Comparison of ENCODE assay signal across 30 cellular contexts in the genomic region with DNA sequence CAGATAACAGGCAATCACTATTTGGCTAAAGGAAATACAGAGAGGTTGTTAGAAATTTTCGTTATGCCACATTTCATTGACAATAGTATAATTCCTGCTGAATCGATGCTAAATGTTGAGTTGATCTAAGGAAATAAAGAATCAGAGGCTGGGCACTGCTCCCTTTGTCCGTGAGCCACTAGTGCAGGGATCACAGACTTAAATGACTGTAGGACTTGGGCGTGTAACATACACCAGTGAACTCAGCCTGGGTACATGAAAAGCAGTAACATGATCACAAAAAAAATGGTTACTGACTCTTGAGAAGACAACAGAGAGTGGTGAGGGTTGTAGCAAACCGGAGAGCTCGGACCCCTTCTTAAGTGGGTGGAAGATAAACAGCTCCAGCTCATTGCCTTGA.
"Had no signal": no experiment of that assay in that cellular context is flagged by ENCODE, and none has a peak within 500 bp of the region (broad histone marks: within the 10 kb centered on the region; RNA-seq: fewer than 3 reads in every experiment).

No MANE protein-coding gene starts in this region.

- H3K9me3 ChIP-seq: left lung, lower lobe of right lung, pancreas, prostate gland, stomach, testis, thyroid gland, transverse colon, upper lobe of right lung had no signal

- H3K36me3 Mint-ChIP-seq: naive B cell; natural killer cell; stimulated activated naive B cell treated with anti-CD40 and anti-IgM and Interleukin-4, amounts not matched to agents 10 μg/mL and 1 μg/mL and 100 μg/mL, for 72 hours had no signal

- H3K4me1 Mint-ChIP-seq: naive B cell; natural killer cell; stimulated activated naive B cell treated with anti-CD40 and anti-IgM and Interleukin-4, amounts not matched to agents 10 μg/mL and 1 μg/mL and 100 μg/mL, for 72 hours had no signal

- H2AFZ ChIP-seq: hepatocyte had no signal

- H3K4me3 ChIP-seq: hepatocyte, left lung, lower lobe of right lung, pancreas, prostate gland, skin epidermis, stomach, testis, thyroid gland, transverse colon, upper lobe of right lung had no signal

- FAIRE-seq: pancreas, urothelium cell line had no signal

- H3K36me3 ChIP-seq: left lung, lower lobe of right lung, pancreas, prostate gland, stomach, thyroid gland, transverse colon, upper lobe of right lung had no signal

- H3K27me3 ChIP-seq: hepatocyte, left lung, pancreas, stomach, testis, thyroid gland, transverse colon, upper lobe of right lung had no signal

- H3K79me2 ChIP-seq: hepatocyte had no signal

- H3K27me3 Mint-ChIP-seq: naive B cell; stimulated activated naive B cell treated with anti-CD40 and anti-IgM and Interleukin-4, amounts not matched to agents 10 μg/mL and 1 μg/mL and 100 μg/mL, for 72 hours had no signal

- H3K4me2 ChIP-seq: hepatocyte had no signal

- DNase-seq: islet precursor cell; kidney glomerular epithelial cell; left cardiac atrium; left lung; lower lobe of right lung; mammary epithelial cell; mesenchymal stem cell; naive B cell; natural killer cell; nephron progenitor cell; pancreas; posterior cingulate gyrus; retina; right cardiac atrium; stimulated activated CD4-positive, alpha-beta T cell treated with anti-CD3 and anti-CD28 coated beads, Interleukin-12 subunit alpha, Interleukin-12 subunit beta, amount 100 ng/mL, for 4 hours; stimulated activated CD4-positive, alpha-beta T cell treated with anti-CD3 and anti-CD28 coated beads, Interleukin-15, amount 100 ng/mL, for 24 hours; stimulated activated CD4-positive, alpha-beta T cell treated with anti-CD3 and anti-CD28 coated beads, Interleukin-2, amount 100 ng/mL, for 24 hours; stimulated activated CD4-positive, alpha-beta T cell treated with anti-CD3 and anti-CD28 coated beads, Interleukin-4, amount 100 ng/mL, for 1 hour; stimulated activated naive B cell treated with anti-CD40 and anti-IgM and Interleukin-4, amounts not matched to agents 10 μg/mL and 1 μg/mL and 100 μg/mL, for 72 hours; stimulated activated naive CD8-positive, alpha-beta T cell treated with anti-CD3 and anti-CD28 coated beads, Interleukin-15, Interleukin-2, amounts not matched to agents 100 U/mL and 50 U/mL, for 24 hours; stomach; testis; thyroid gland; transverse colon; upper lobe of right lung had no signal

- H3K4me3 Mint-ChIP-seq: naive B cell; natural killer cell; nephron progenitor cell; stimulated activated naive B cell treated with anti-CD40 and anti-IgM and Interleukin-4, amounts not matched to agents 10 μg/mL and 1 μg/mL and 100 μg/mL, for 72 hours had no signal

- H3K27ac ChIP-seq: hepatocyte, left lung, lower lobe of right lung, pancreas, prostate gland, skin epidermis, stomach, testis, thyroid gland, transverse colon, upper lobe of right lung had no signal

- H3K9me3 Mint-ChIP-seq: naive B cell; natural killer cell; nephron progenitor cell; stimulated activated naive B cell treated with anti-CD40 and anti-IgM and Interleukin-4, amounts not matched to agents 10 μg/mL and 1 μg/mL and 100 μg/mL, for 72 hours had no signal

- H3K27ac Mint-ChIP-seq: naive B cell; natural killer cell; nephron progenitor cell; stimulated activated naive B cell treated with anti-CD40 and anti-IgM and Interleukin-4, amounts not matched to agents 10 μg/mL and 1 μg/mL and 100 μg/mL, for 72 hours had no signal

- ATAC-seq: left cardiac atrium; left lung; lower lobe of right lung; natural killer cell; pancreas; right cardiac atrium; sciatic nerve; stimulated activated naive B cell treated with anti-CD40 and anti-IgM and Interleukin-4, amounts not matched to agents 10 μg/mL and 1 μg/mL and 100 μg/mL, for 72 hours; stimulated activated naive CD8-positive, alpha-beta T cell treated with anti-CD3 and anti-CD28 coated beads, Interleukin-15, Interleukin-2, amounts not matched to agents 100 U/mL and 50 U/mL, for 24 hours; upper lobe of right lung had no signal

- H3K4me1 ChIP-seq: left lung, lower lobe of right lung, pancreas, prostate gland, stomach, testis, thyroid gland, transverse colon, upper lobe of right lung had no signal
